ENCODE assay signal across 24 cellular contexts in genomic region chr18:78495550-78495949, GRCh38.
"Had no signal": no experiment of that assay in that cellular context is flagged by ENCODE, and none has a peak within 500 bp of the region (broad histone marks: within the 10 kb centered on the region; RNA-seq: fewer than 3 reads in every experiment).

No MANE protein-coding gene starts in this region.

- H3K9me3 ChIP-seq: testis, thoracic aorta, thyroid gland, tibial artery, transverse colon, upper lobe of right lung, uterus had no signal

- H3K4me3 ChIP-seq: stomach, suprapubic skin, testis, thoracic aorta, thyroid gland, tibial artery, tibial nerve, transverse colon, upper lobe of left lung, upper lobe of right lung, uterus had no signal

- H3K36me3 ChIP-seq: stomach, suprapubic skin, thoracic aorta, thyroid gland, tibial artery, tibial nerve, transverse colon, upper lobe of left lung, upper lobe of right lung, uterus had no signal

- DNase-seq: stimulated activated CD4-positive, alpha-beta T cell treated with anti-CD3 and anti-CD28 coated beads, Interleukin-2, amount 100 ng/mL, for 48 hours; stimulated activated CD4-positive, alpha-beta T cell treated with anti-CD3 and anti-CD28 coated beads, Interleukin-4, amount 100 ng/mL, for 1 hour; stimulated activated CD4-positive, alpha-beta T cell treated with anti-CD3 and anti-CD28 coated beads, Interleukin-4, amount 100 ng/mL, for 24 hours; stimulated activated CD4-positive, alpha-beta T cell treated with anti-CD3 and anti-CD28 coated beads, Interleukin-4, amount 100 ng/mL, for 4 hours; stimulated activated CD8-positive, alpha-beta memory T cell treated with anti-CD3 and anti-CD28 coated beads, Interleukin-4, amount 100 ng/mL, for 48 hours; stimulated activated naive B cell treated with anti-CD40 and anti-IgM and Interleukin-4, amounts not matched to agents 10 μg/mL and 1 μg/mL and 100 μg/mL, for 72 hours; stimulated activated naive CD4-positive, alpha-beta T cell; stimulated activated naive CD4-positive, alpha-beta T cell treated with Interleukin-2 at 50 U/mL for 16 hours; stimulated activated naive CD8-positive, alpha-beta T cell treated with anti-CD3 and anti-CD28 coated beads, Interleukin-15, amount 100 ng/mL, for 72 hours; stimulated activated naive CD8-positive, alpha-beta T cell treated with anti-CD3 and anti-CD28 coated beads, Interleukin-15, Interleukin-2, amounts not matched to agents 100 U/mL and 50 U/mL, for 24 hours; stomach; testis; transverse colon; trophoblast cell; upper lobe of right lung had no signal

- ATAC-seq: stimulated activated effector memory CD8-positive, alpha-beta T cell treated with anti-CD3 and anti-CD28 coated beads, Interleukin-12 subunit alpha, Interleukin-12 subunit beta, amount 100 ng/mL, for 72 hours; stimulated activated memory B cell treated with anti-CD40 and anti-IgM and Interleukin-4, amounts not matched to agents 10 μg/mL and 1 μg/mL and 100 μg/mL, for 72 hours; stimulated activated naive B cell treated with anti-CD40 and anti-IgM and Interleukin-4, amounts not matched to agents 10 μg/mL and 1 μg/mL and 100 μg/mL, for 72 hours; stimulated activated naive CD8-positive, alpha-beta T cell treated with anti-CD3 and anti-CD28 coated beads, Interleukin-15, amount 100 ng/mL, for 72 hours; stimulated activated naive CD8-positive, alpha-beta T cell treated with anti-CD3 and anti-CD28 coated beads, Interleukin-15, Interleukin-2, amounts not matched to agents 100 U/mL and 50 U/mL, for 24 hours had no signal

- H3K27ac ChIP-seq: stomach, suprapubic skin, testis, thoracic aorta, thyroid gland, tibial artery, transverse colon, upper lobe of left lung, upper lobe of right lung, uterus had no signal

- H3K4me1 ChIP-seq: stomach, suprapubic skin, testis, thyroid gland, tibial artery, tibial nerve, transverse colon, upper lobe of left lung, upper lobe of right lung, uterus had no signal

- H3K27me3 ChIP-seq: stomach, suprapubic skin, testis, thyroid gland, tibial artery, tibial nerve, transverse colon, upper lobe of left lung, upper lobe of right lung, uterus had no signal
